ENCODE assay signal across 9 cellular contexts in genomic region chr13:72839831-72840426, GRCh38. TPM values are rescaled to one million over a fixed set of nuclear protein-coding genes. Genes with fewer than 3 reads are reported as not detected.
DNase-seq lines count a peak whose midpoint lies in the region; ATAC-seq, FAIRE-seq and TF ChIP-seq lines count a peak whose summit lies in the region.
"Had no signal": no experiment of that assay in that cellular context is flagged by ENCODE, and none has a peak within 500 bp of the region (broad histone marks: within the 10 kb centered on the region; RNA-seq: fewer than 3 reads in every experiment).

No MANE protein-coding gene starts in this region.

- no peaks in the 10 kb centered on the region for H4K20me1 ChIP-seq in Karpas-422 (ENCODE audit: insufficient read depth, low read depth, low read length)

- no peak for FAIRE-seq in bronchial epithelial cell (lab: Jason Lieb, UNC)

- ATAC-seq in Right ventricle myocardium superior (ENCODE audit: poor library complexity): peak; percentile 77
- ATAC-seq in Right ventricle myocardium inferior: no peak
- ATAC-seq in right lobe of liver: peak; percentile 90 to 97 (median 92)

- WGBS in right lobe of liver (ENCODE audit: insufficient coverage, low coverage, low lambda C conversion rate, missing lambda C conversion rate): 50% methylated on average over 1 of the region's 1 CpG
- WGBS in thyroid gland, 2 donors: 88 to 91% methylated on average over 1 of the region's 1 CpG

- no peaks in the 10 kb centered on the region for H3K36me3 ChIP-seq in H7 (replicated peaks; ENCODE audit: control insufficient read depth, insufficient read depth, low read length)
- H3K36me3 ChIP-seq in Karpas-422 (ENCODE audit: insufficient read depth, low read length): peaks cover 12% of the 10 kb centered on the region; the same call in 1 of the 2 replicates
- H3K36me3 ChIP-seq in bronchial epithelial cell (ENCODE audit: control insufficient read depth, insufficient read depth, low read length): peaks cover 2% of the 10 kb centered on the region
- H3K36me3 ChIP-seq in right lobe of liver: peaks cover 0 to 4% (median 1%) of the 10 kb centered on the region in 4 donors
- H3K36me3 ChIP-seq in thyroid gland: peaks cover 0 to 2% of the 10 kb centered on the region in 2 donors

- H3K9me2 ChIP-seq in Karpas-422 (replicated peaks; ENCODE audit: insufficient read depth, low read length): no peaks in the 10 kb centered on the region

- no peak for TF ChIP-seq POLR2A in right lobe of liver (IDR thresholded peaks at IDR 0.05)
- no peak for TF ChIP-seq POLR2A in thyroid gland (IDR thresholded peaks at IDR 0.05)

- H3K4me2 ChIP-seq in Karpas-422 (ENCODE audit: low read depth, low read length, poor library complexity, severe bottlenecking): no peak overlapping the region

- no peak overlapping the region for H3K27ac ChIP-seq in Karpas-422 (ENCODE audit: low read length)
- H3K27ac ChIP-seq in right lobe of liver: no peak overlapping the region
- H3K27ac ChIP-seq in thyroid gland: no peak overlapping the region

- peaks cover 17% of the 10 kb centered on the region; the same call in 1 of the 2 replicates for H3K79me2 ChIP-seq in Karpas-422 (ENCODE audit: low read length)

- TF ChIP-seq CTCF in bronchial epithelial cell (IDR thresholded peaks at IDR 0.05; ENCODE audit: insufficient read depth, low read length, severe bottlenecking) (peak; percentile 84), right lobe of liver (IDR thresholded peaks at IDR 0.05) (peak; percentile 61 to 75 (median 68)), thyroid gland (IDR thresholded peaks at IDR 0.05) (peak; percentile 27 to 72 (median 66))

- H3K4me3 ChIP-seq in H7 (ENCODE audit: insufficient read depth, low read depth, low read length) (no peak overlapping the region), Karpas-422 (ENCODE audit: low read length) (no peak overlapping the region), bronchial epithelial cell (ENCODE audit: low read depth, low read length) (no peak overlapping the region), right lobe of liver (no peak overlapping the region), thyroid gland (replicated peaks in 1 of 3) (no peak overlapping the region)

- H3K4me1 ChIP-seq in Karpas-422 (ENCODE audit: low read length) (no peaks in the 10 kb centered on the region), right lobe of liver (no peaks in the 10 kb centered on the region), thyroid gland (no peaks in the 10 kb centered on the region)

- H3K9me3 ChIP-seq in Karpas-422 (ENCODE audit: low read length) (no peaks in the 10 kb centered on the region), right lobe of liver (no peaks in the 10 kb centered on the region), thyroid gland (no peaks in the 10 kb centered on the region)

- DNase-seq in Right ventricle myocardium superior: no peak
- DNase-seq in Right ventricle myocardium inferior (ENCODE audit: missing footprints): no peak
- peak; percentile 45 for DNase-seq in H7
- peak; percentile 77 for DNase-seq in Karpas-422
- peak; percentile 28 to 31 for DNase-seq in SW 1271 (lab: John Stamatoyannopoulos, UW)
- peak; percentile 66 for DNase-seq in bronchial epithelial cell (ENCODE audit: low read depth)
- DNase-seq in right lobe of liver: peak in 2 of 3 donors; percentile 36 to 65
- DNase-seq in thyroid gland: peak; percentile 65 to 68
- DNase-seq: naive B cell had no signal

- intact Hi-C loops in Right ventricle myocardium superior (cut with DNase I) (no loop called here), Right ventricle myocardium inferior (cut with DNase I) (loop anchor here (2.0 kb wide), 1 partner anchor 869 kb away; no protein-coding TSS in a partner anchor), right lobe of liver (cut with DNase I) (no loop called here), thyroid gland (cut with DNase I) (no loop called here)

- no peaks in the 10 kb centered on the region for H3K27me3 ChIP-seq in H7 (ENCODE audit: control insufficient read depth, insufficient read depth, low read length)
- H3K27me3 ChIP-seq in Karpas-422 (ENCODE audit: low read length): no peaks in the 10 kb centered on the region
- H3K27me3 ChIP-seq in bronchial epithelial cell (ENCODE audit: control insufficient read depth, insufficient read depth, low read length): no peaks in the 10 kb centered on the region
- no peaks in the 10 kb centered on the region for H3K27me3 ChIP-seq in right lobe of liver
- no peaks in the 10 kb centered on the region for H3K27me3 ChIP-seq in thyroid gland

- H3K9ac ChIP-seq in Karpas-422 (ENCODE audit: low read length): no peak overlapping the region

- H2AFZ ChIP-seq in Karpas-422 (ENCODE audit: low read length): no peak overlapping the region

RNA-seq across cellular contexts. Expression of gene PIBF1, which starts 58.0 kb away (rescaled TPM):
- total RNA-seq in Right ventricle myocardium superior (14.9 TPM), Right ventricle myocardium inferior (16.3 TPM), bronchial epithelial cell (16.8 and 27.9 TPM in 2 replicates), right lobe of liver (10 to 100 TPM in 2 of 6 experiments, 1 to 10 TPM in 4; 5.3 to 10.9 (median 7.8) TPM), thyroid gland (10 to 100 TPM; 30.2 to 51.4 (median 37.5) TPM)
- 5.9 and 11.6 TPM in 2 replicates for total RNA-seq in H7 (2014; rRNA removed; shearing (Covaris generic))
- total RNA-seq in Karpas-422 (2014; rRNA removed; shearing (Covaris generic); ENCODE audit: low replicate concordance): 27.8 and 39.1 TPM in 2 replicates

RNA-seq across cellular contexts. Expression of gene DIS3, which starts 58.2 kb away (rescaled TPM):
- total RNA-seq in Right ventricle myocardium superior (11.5 TPM), Right ventricle myocardium inferior (14.8 TPM), bronchial epithelial cell (22.8 and 27.6 TPM in 2 replicates), right lobe of liver (10 to 100 TPM; 11.3 to 14.6 (median 14.1) TPM), thyroid gland (10 to 100 TPM; 30.0 to 34.4 (median 32.5) TPM)
- total RNA-seq in H7 (2014; rRNA removed; shearing (Covaris generic)): 33.3 and 42.3 TPM in 2 replicates
- total RNA-seq in Karpas-422 (2014; rRNA removed; shearing (Covaris generic); ENCODE audit: low replicate concordance): 27.9 and 40.1 TPM in 2 replicates

Comparison
In these comparisons a context has a peak if more than half of its experiments do, and no peak if none do; other contexts are left out.
1. DNase-seq: peak in H7 (single experiment), Karpas-422 (single experiment), SW 1271 (2 of 2), bronchial epithelial cell (single experiment), right lobe of liver (2 of 3) and thyroid gland (2 of 2); none in Right ventricle myocardium superior (single experiment) and Right ventricle myocardium inferior (single experiment).
2. Peak in every context shown above with its lines, with median percentiles within 50 percentile points of each other: CTCF ChIP-seq.